In the genomic region with DNA sequence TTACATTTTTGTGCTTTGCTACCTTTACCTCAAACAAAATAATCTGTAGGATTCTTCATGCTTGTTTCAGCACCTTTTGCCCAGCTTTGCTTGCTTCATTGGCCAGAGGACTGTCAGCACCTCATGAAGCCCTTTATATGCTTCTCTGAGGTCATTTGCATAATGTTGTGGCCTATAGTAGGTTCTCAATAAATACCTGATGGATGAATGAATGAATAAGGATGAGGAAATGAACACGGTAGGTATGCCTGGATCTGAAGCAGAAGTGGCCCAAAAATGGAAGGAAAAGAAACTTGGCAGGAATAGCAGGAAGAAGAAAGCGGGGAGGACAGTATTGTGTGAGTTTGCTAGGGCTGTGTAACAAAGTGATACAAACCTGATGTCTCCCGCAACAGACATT, we compare ENCODE assay signal across 7 cellular contexts.
"Had no signal": no experiment of that assay in that cellular context is flagged by ENCODE, and none has a peak within 500 bp of the region (broad histone marks: within the 10 kb centered on the region; RNA-seq: fewer than 3 reads in every experiment).

No MANE protein-coding gene starts in this region.

- H3K4me3 ChIP-seq: K562 had no signal

- H3K4me3 Mint-ChIP-seq: IgD-negative memory B cell had no signal

- H3K9me3 Mint-ChIP-seq: IgD-negative memory B cell had no signal

- DNase-seq: IMR-90, KBM-7, KG1 had no signal

- H3K27ac Mint-ChIP-seq: IgD-negative memory B cell had no signal

- ATAC-seq: HepG2, K562 had no signal

- H3K27ac ChIP-seq: HL-60 had no signal
